ENCODE assay signal across 10 cellular contexts in genomic region chrX:130878350-130879341, GRCh38. TPM values are rescaled to one million over a fixed set of nuclear protein-coding genes. Genes with fewer than 3 reads are reported as not detected.
DNase-seq lines count a peak whose midpoint lies in the region; ATAC-seq and TF ChIP-seq lines count a peak whose summit lies in the region.
"Had no signal": no experiment of that assay in that cellular context is flagged by ENCODE, and none has a peak within 500 bp of the region (broad histone marks: within the 10 kb centered on the region; RNA-seq: fewer than 3 reads in every experiment).

No MANE protein-coding gene starts in this region.

- WGBS in right lobe of liver (ENCODE audit: insufficient coverage, low coverage, low lambda C conversion rate, missing lambda C conversion rate): 28% methylated on average over 7 of the region's 7 CpGs

- H3K4me3 Mint-ChIP-seq in MCF 10A (ENCODE audit: unreplicated experiment): peak overlapping the region; percentile 17
- H3K4me3 Mint-ChIP-seq: natural killer cell treated with Interleukin-12 subunit alpha and Interleukin-12 subunit beta and Interleukin-15 and Interleukin-18, amount 100 ng/mL, for 72 hours had no signal

- TF ChIP-seq CTCF in MCF 10A (IDR thresholded peaks at IDR 0.05; ENCODE audit: unreplicated experiment) (no peak), right lobe of liver (IDR thresholded peaks at IDR 0.05) (no peak), Peyer's patch (IDR thresholded peaks at IDR 0.05) (no peak), dorsolateral prefrontal cortex (IDR thresholded peaks at IDR 0.05 in 54 of 56, conservative IDR thresholded peaks at IDR 0.05 in 2 of 56; ENCODE audit: low read depth in 1 of 56, partially characterized antibody in 56 of 56) (no peak)

- H3K36me3 Mint-ChIP-seq in MCF 10A (ENCODE audit: insufficient read depth, unreplicated experiment): no peaks in the 10 kb centered on the region
- H3K36me3 Mint-ChIP-seq: natural killer cell treated with Interleukin-12 subunit alpha and Interleukin-12 subunit beta and Interleukin-15 and Interleukin-18, amount 100 ng/mL, for 72 hours had no signal

- H3K36me3 ChIP-seq in MG63 (no peaks in the 10 kb centered on the region), right lobe of liver (no peaks in the 10 kb centered on the region), Peyer's patch (no peaks in the 10 kb centered on the region)

- no peak overlapping the region for H3K27ac ChIP-seq in right lobe of liver
- no peak overlapping the region for H3K27ac ChIP-seq in Peyer's patch
- peak overlapping the region in 1 of 59 donors; percentile 36 for H3K27ac ChIP-seq in dorsolateral prefrontal cortex

- peaks cover 51% of the 10 kb centered on the region for H3K27me3 Mint-ChIP-seq in MCF 10A (ENCODE audit: insufficient read depth, unreplicated experiment)

- POLR2A ChIA-PET in MCF 10A (lab: Yijun Ruan, JAX): interaction anchor here (0.8 to 1.8 kb wide), 2 partner anchors 12 to 24 kb away, joined by 3 to 7 read pairs; partner anchors contain the start of gene ENOX2

- no peaks in the 10 kb centered on the region for H3K9me3 ChIP-seq in MG63
- H3K9me3 ChIP-seq in right lobe of liver: peaks cover 0 to 2% (median 0%) of the 10 kb centered on the region in 4 donors
- no peaks in the 10 kb centered on the region for H3K9me3 ChIP-seq in Peyer's patch

- no peaks in the 10 kb centered on the region for H3K27me3 ChIP-seq in MG63
- no peaks in the 10 kb centered on the region for H3K27me3 ChIP-seq in right lobe of liver
- no peaks in the 10 kb centered on the region for H3K27me3 ChIP-seq in Peyer's patch
- peaks cover 0 to 65% (median 6%) of the 10 kb centered on the region in 45 donors for H3K27me3 ChIP-seq in dorsolateral prefrontal cortex

- intact Hi-C loops in MCF 10A (cut with micrococcal nuclease): no loop called here
- intact Hi-C loops in right lobe of liver (cut with DNase I): no loop called here
- intact Hi-C loops in dorsolateral prefrontal cortex (cut with DNase I): no loop called here

- DNase-seq in AG20443 (ENCODE audit: low spot score) (peak; percentile 52), MG63 (peak; percentile 70), MCF 10A (ENCODE audit: unreplicated experiment) (peak; percentile 90), right lobe of liver (peak; percentile 20 to 68 (median 54)), Peyer's patch (no peak), NCI-H2227 treated with DMSO at 0.1 percent for 48 hours (lab: John Stamatoyannopoulos, UW) (no peak), NCI-H524 treated with DMSO at 0.1 percent for 48 hours (lab: John Stamatoyannopoulos, UW) (no peak), dorsolateral prefrontal cortex (no peak)

- no TSS peak for BruUV-seq in MCF 10A (replicated peaks; lab: Mats Ljungman, UMichigan)

- no peak overlapping the region for H3K4me3 ChIP-seq in MG63
- H3K4me3 ChIP-seq in right lobe of liver: no peak overlapping the region
- H3K4me3 ChIP-seq in Peyer's patch: no peak overlapping the region
- no peak overlapping the region for H3K4me3 ChIP-seq in dorsolateral prefrontal cortex
- H3K4me3 ChIP-seq: coronary artery had no signal

- peaks cover 15% of the 10 kb centered on the region for H3K4me1 Mint-ChIP-seq in MCF 10A (ENCODE audit: insufficient read depth, unreplicated experiment)

- peak; percentile 70 to 87 (median 82) for ATAC-seq in right lobe of liver
- ATAC-seq: natural killer cell treated with Interleukin-12 subunit alpha and Interleukin-12 subunit beta and Interleukin-15 and Interleukin-18, amount 100 ng/mL, for 72 hours had no signal

- no peak overlapping the region for H3K27ac Mint-ChIP-seq in MCF 10A (ENCODE audit: low read depth, unreplicated experiment)
- H3K27ac Mint-ChIP-seq: natural killer cell treated with Interleukin-12 subunit alpha and Interleukin-12 subunit beta and Interleukin-15 and Interleukin-18, amount 100 ng/mL, for 72 hours had no signal

- TF ChIP-seq POLR2A in right lobe of liver (IDR thresholded peaks at IDR 0.05) (no peak), Peyer's patch (IDR thresholded peaks at IDR 0.05) (no peak)

- H3K4me1 ChIP-seq in right lobe of liver (peaks cover 0 to 14% (median 0%) of the 10 kb centered on the region in 4 donors), Peyer's patch (no peaks in the 10 kb centered on the region)

- peaks cover 9% of the 10 kb centered on the region for H3K9me3 Mint-ChIP-seq in MCF 10A (ENCODE audit: unreplicated experiment)
- H3K9me3 Mint-ChIP-seq: natural killer cell treated with Interleukin-12 subunit alpha and Interleukin-12 subunit beta and Interleukin-15 and Interleukin-18, amount 100 ng/mL, for 72 hours had no signal

- CTCF ChIA-PET in MCF 10A (lab: Yijun Ruan, JAX): interaction anchor here (0.6 to 2.0 kb wide), 2 partner anchors 38 to 1200 kb away, joined by 3 to 7 read pairs; no protein-coding TSS in a partner anchor

RNA-seq across cellular contexts. Expression of gene ENOX2, which starts 24.4 kb away (rescaled TPM):
- 4.0 and 9.1 TPM in 2 replicates for total RNA-seq in MG63 (2014; rRNA removed; shearing (Covaris generic); ENCODE audit: low replicate concordance)
- total RNA-seq in MCF 10A (2022) (24.3 and 32.7 TPM in 2 replicates), right lobe of liver (10 to 100 TPM in 3 of 6 experiments, 1 to 10 TPM in 3; 6.9 to 14.7 (median 10.8) TPM), Peyer's patch (10 to 100 TPM in 2 of 4 donors, 1 to 10 TPM in 2; 4.7 to 12.4 (median 9.8) TPM), dorsolateral prefrontal cortex (10 to 100 TPM in 116 of 120 experiments, 1 to 10 TPM in 4; 8.6 to 39.3 (median 15.9) TPM)

Comparison
In these comparisons a context has a peak if more than half of its experiments do, and no peak if none do; other contexts are left out.
1. DNase-seq: peak in AG20443 (single experiment), MG63 (single experiment), MCF 10A (single experiment) and right lobe of liver (3 of 3); none in Peyer's patch (0 of 3), NCI-H2227 treated with DMSO at 0.1 percent for 48 hours (single experiment), NCI-H524 treated with DMSO at 0.1 percent for 48 hours (single experiment) and dorsolateral prefrontal cortex (0 of 10).